In genomic region chr10:86215712-86216111, GRCh38 we compare ENCODE assay signal across 28 cellular contexts.
"Had no signal": no experiment of that assay in that cellular context is flagged by ENCODE, and none has a peak within 500 bp of the region (broad histone marks: within the 10 kb centered on the region; RNA-seq: fewer than 3 reads in every experiment).

No MANE protein-coding gene starts in this region.

- H3K27ac Mint-ChIP-seq: naive B cell; natural killer cell treated with Interleukin-12 subunit alpha and Interleukin-12 subunit beta and Interleukin-15 and Interleukin-18, amount 100 ng/mL, for 72 hours; nephron progenitor cell; progenitor cell of endocrine pancreas; stimulated activated effector memory CD8-positive, alpha-beta T cell treated with anti-CD3 and anti-CD28 coated beads, Interleukin-12 subunit alpha, Interleukin-12 subunit beta, amount 100 ng/mL, for 72 hours; stimulated activated naive B cell treated with anti-CD40 and anti-IgM and Interleukin-4, amounts not matched to agents 10 μg/mL and 1 μg/mL and 100 μg/mL, for 72 hours; stimulated activated naive CD8-positive, alpha-beta T cell treated with anti-CD3 and anti-CD28 coated beads, Interleukin-15, Interleukin-2, amounts not matched to agents 100 ng/mL and 50 ng/mL, for 24 hours; type B pancreatic cell had no signal

- H3K4me1 ChIP-seq: pancreas, psoas muscle, stomach, tibial artery, transverse colon, upper lobe of right lung, uterus had no signal

- H3K9me3 ChIP-seq: neutrophil, pancreas, psoas muscle, stomach, thoracic aorta, tibial artery, transverse colon, upper lobe of right lung, uterus had no signal

- H3K36me3 Mint-ChIP-seq: naive B cell; naive thymus-derived CD8-positive, alpha-beta T cell; natural killer cell treated with Interleukin-12 subunit alpha and Interleukin-12 subunit beta and Interleukin-15 and Interleukin-18, amount 100 ng/mL, for 72 hours; stimulated activated effector memory CD8-positive, alpha-beta T cell treated with anti-CD3 and anti-CD28 coated beads, Interleukin-12 subunit alpha, Interleukin-12 subunit beta, amount 100 ng/mL, for 72 hours; stimulated activated naive B cell treated with anti-CD40 and anti-IgM and Interleukin-4, amounts not matched to agents 10 μg/mL and 1 μg/mL and 100 μg/mL, for 72 hours; type B pancreatic cell had no signal

- H3K9me3 Mint-ChIP-seq: naive thymus-derived CD8-positive, alpha-beta T cell; natural killer cell treated with Interleukin-12 subunit alpha and Interleukin-12 subunit beta and Interleukin-15 and Interleukin-18, amount 100 ng/mL, for 72 hours; nephron progenitor cell; neural crest cell; stimulated activated effector memory CD8-positive, alpha-beta T cell treated with anti-CD3 and anti-CD28 coated beads, Interleukin-12 subunit alpha, Interleukin-12 subunit beta, amount 100 ng/mL, for 72 hours; stimulated activated naive B cell treated with anti-CD40 and anti-IgM and Interleukin-4, amounts not matched to agents 10 μg/mL and 1 μg/mL and 100 μg/mL, for 72 hours; stimulated activated naive CD8-positive, alpha-beta T cell treated with anti-CD3 and anti-CD28 coated beads, Interleukin-15, Interleukin-2, amounts not matched to agents 100 ng/mL and 50 ng/mL, for 24 hours; type B pancreatic cell had no signal

- DNase-seq: naive B cell; naive thymus-derived CD8-positive, alpha-beta T cell; nephron progenitor cell; nucleus accumbens; pancreas; psoas muscle; right cardiac atrium; stimulated activated CD4-positive, alpha-beta T cell treated with anti-CD3 and anti-CD28 coated beads, Interleukin-15, amount 100 ng/mL, for 24 hours; stimulated activated CD4-positive, alpha-beta T cell treated with anti-CD3 and anti-CD28 coated beads, Interleukin-2, amount 100 ng/mL, for 24 hours; stimulated activated CD4-positive, alpha-beta T cell treated with anti-CD3 and anti-CD28 coated beads, Interleukin-2, amount 100 ng/mL, for 48 hours; stimulated activated CD4-positive, alpha-beta T cell treated with anti-CD3 and anti-CD28 coated beads, Interleukin-4, amount 100 ng/mL, for 24 hours; stimulated activated naive B cell treated with anti-CD40 and anti-IgM and Interleukin-4, amounts not matched to agents 10 μg/mL and 1 μg/mL and 100 μg/mL, for 72 hours; stimulated activated naive CD4-positive, alpha-beta T cell treated with Interleukin-2 at 50 U/mL for 16 hours; stomach; tibial artery; transverse colon; upper lobe of right lung; uterus had no signal

- H3K27me3 Mint-ChIP-seq: stimulated activated naive CD8-positive, alpha-beta T cell treated with anti-CD3 and anti-CD28 coated beads, Interleukin-15, Interleukin-2, amounts not matched to agents 100 ng/mL and 50 ng/mL, for 24 hours had no signal

- H3K36me3 ChIP-seq: neutrophil, pancreas, stomach, thoracic aorta, tibial artery, transverse colon, upper lobe of right lung, uterus had no signal

- FAIRE-seq: pancreas had no signal

- H3K4me3 ChIP-seq: pancreas, psoas muscle, skin epidermis, stomach, thoracic aorta, tibial artery, transverse colon, upper lobe of right lung, uterus had no signal

- H3K27me3 ChIP-seq: neutrophil, pancreas, tibial artery, transverse colon, upper lobe of right lung, uterus had no signal

- H3K4me3 Mint-ChIP-seq: naive B cell; naive thymus-derived CD8-positive, alpha-beta T cell; natural killer cell treated with Interleukin-12 subunit alpha and Interleukin-12 subunit beta and Interleukin-15 and Interleukin-18, amount 100 ng/mL, for 72 hours; nephron progenitor cell; neural crest cell; stimulated activated effector memory CD8-positive, alpha-beta T cell treated with anti-CD3 and anti-CD28 coated beads, Interleukin-12 subunit alpha, Interleukin-12 subunit beta, amount 100 ng/mL, for 72 hours; stimulated activated naive B cell treated with anti-CD40 and anti-IgM and Interleukin-4, amounts not matched to agents 10 μg/mL and 1 μg/mL and 100 μg/mL, for 72 hours; stimulated activated naive CD8-positive, alpha-beta T cell treated with anti-CD3 and anti-CD28 coated beads, Interleukin-15, Interleukin-2, amounts not matched to agents 100 ng/mL and 50 ng/mL, for 24 hours; type B pancreatic cell had no signal

- H3K4me1 Mint-ChIP-seq: naive B cell; naive thymus-derived CD8-positive, alpha-beta T cell; nephron progenitor cell; neural crest cell; stimulated activated effector memory CD8-positive, alpha-beta T cell treated with anti-CD3 and anti-CD28 coated beads, Interleukin-12 subunit alpha, Interleukin-12 subunit beta, amount 100 ng/mL, for 72 hours; stimulated activated naive B cell treated with anti-CD40 and anti-IgM and Interleukin-4, amounts not matched to agents 10 μg/mL and 1 μg/mL and 100 μg/mL, for 72 hours had no signal

- H3K27ac ChIP-seq: neutrophil, pancreas, psoas muscle, skin epidermis, stomach, thoracic aorta, tibial artery, transverse colon, upper lobe of right lung, uterus had no signal

- ATAC-seq: naive thymus-derived CD8-positive, alpha-beta T cell; natural killer cell treated with Interleukin-12 subunit alpha and Interleukin-12 subunit beta and Interleukin-15 and Interleukin-18, amount 100 ng/mL, for 72 hours; pancreas; psoas muscle; right cardiac atrium; sciatic nerve; stimulated activated effector memory CD8-positive, alpha-beta T cell treated with anti-CD3 and anti-CD28 coated beads, Interleukin-12 subunit alpha, Interleukin-12 subunit beta, amount 100 ng/mL, for 72 hours; stimulated activated naive B cell treated with anti-CD40 and anti-IgM and Interleukin-4, amounts not matched to agents 10 μg/mL and 1 μg/mL and 100 μg/mL, for 72 hours; upper lobe of right lung had no signal
